8 cellular contexts compared by ENCODE assay signal in the genomic region with DNA sequence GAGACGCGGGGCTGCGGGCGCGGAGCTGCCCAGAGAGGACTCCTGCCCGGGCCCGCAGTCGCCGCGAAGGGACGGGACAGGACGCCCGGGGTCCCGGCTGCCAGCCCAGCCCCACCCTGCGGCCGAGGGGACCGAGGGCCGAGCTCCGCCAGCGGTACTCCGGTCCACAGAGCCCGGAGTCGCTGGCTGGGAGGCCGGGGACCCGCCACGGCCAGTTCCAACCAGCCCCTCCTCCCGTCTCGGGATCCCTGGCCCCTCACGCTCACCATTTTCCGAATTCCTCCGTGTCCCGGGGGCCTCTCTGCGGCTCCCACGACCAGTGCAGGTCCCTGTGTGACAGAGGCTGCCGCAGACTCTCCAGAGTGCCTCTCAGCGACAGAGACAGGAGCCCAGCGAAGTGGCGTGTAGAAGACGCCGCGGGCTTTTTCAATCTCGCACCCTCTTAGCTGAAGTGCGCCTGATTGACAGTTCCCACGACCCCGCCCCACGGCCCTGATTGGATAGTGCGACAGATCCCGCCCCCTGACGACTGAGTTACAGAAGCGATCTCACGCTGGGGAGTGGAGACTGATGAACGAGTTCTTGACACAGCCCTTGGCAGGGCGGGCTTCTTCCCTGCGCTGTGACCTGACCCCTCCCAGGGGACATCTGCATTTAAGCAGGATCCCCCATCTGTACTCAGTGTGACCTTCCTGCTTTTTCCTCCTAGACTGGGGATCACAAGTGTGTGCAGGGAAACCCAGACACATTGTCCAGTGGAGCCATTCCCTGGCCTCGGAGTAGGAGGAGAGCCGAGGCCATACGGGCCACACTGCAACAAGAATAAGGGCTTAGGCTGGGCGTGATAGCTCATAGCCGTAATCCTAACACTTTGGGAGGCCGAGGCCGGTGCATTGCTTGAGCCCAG. TPM values are rescaled to one million over a fixed set of nuclear protein-coding genes. Genes with fewer than 3 reads are reported as not detected.
DNase-seq lines count a peak whose midpoint lies in the region; ATAC-seq and TF ChIP-seq lines count a peak whose summit lies in the region.

No MANE protein-coding gene starts in this region.

- H3K4me1 ChIP-seq in ectodermal cell (ENCODE audit: control insufficient read depth, insufficient read depth, low read length) (no peaks in the 10 kb centered on the region), lower lobe of right lung (peaks cover 17% of the 10 kb centered on the region)

- DNase-seq in NCI-H526 treated with DMSO at 0.1 percent for 48 hours (lab: John Stamatoyannopoulos, UW) (peak; percentile 85), lower lobe of right lung (peak; percentile 94), SIG-M5 (lab: John Stamatoyannopoulos, UW) (no peak)
- DNase-seq in activated CD4-positive, alpha-beta memory T cell treated with anti-CD3 and anti-CD28 coated beads, Interleukin-2, amount 10 ng/mL, durations not matched to agents 7 days and 5 days, result peak; percentile 59
- DNase-seq in stimulated activated CD4-positive, alpha-beta T cell treated with anti-CD3 and anti-CD28 coated beads, Interleukin-4, amount 100 ng/mL, for 4 hours, result peak; percentile 84 to 85

- peak overlapping the region; percentile 72 for H3K4me3 Mint-ChIP-seq in activated CD4-positive, alpha-beta memory T cell treated with anti-CD3 and anti-CD28 coated beads, Interleukin-2, amount 10 ng/mL, durations not matched to agents 7 days and 5 days

- no peaks in the 10 kb centered on the region for H3K36me3 ChIP-seq in ectodermal cell (ENCODE audit: control insufficient read depth, insufficient read depth, low read length)
- H3K36me3 ChIP-seq in lower lobe of right lung, result no peaks in the 10 kb centered on the region

- TF ChIP-seq POLR2A in GM18505 (IDR thresholded peaks at IDR 0.05; ENCODE audit: borderline replicate concordance, extremely low read depth, insufficient read depth, insufficient read length), result peak; percentile 69

- no peak overlapping the region for H3K27ac Mint-ChIP-seq in activated CD4-positive, alpha-beta memory T cell treated with anti-CD3 and anti-CD28 coated beads, Interleukin-2, amount 10 ng/mL, durations not matched to agents 7 days and 5 days

- peaks cover 8% of the 10 kb centered on the region for H3K4me1 Mint-ChIP-seq in activated CD4-positive, alpha-beta memory T cell treated with anti-CD3 and anti-CD28 coated beads, Interleukin-2, amount 10 ng/mL, durations not matched to agents 7 days and 5 days

- 7 to 8% methylated on average over 61 of the region's 61 CpGs for WGBS in ectodermal cell, 2 experiments

- H3K4me3 ChIP-seq in ectodermal cell (ENCODE audit: insufficient read depth, low read depth, low read length) (peak overlapping the region; percentile 50), lower lobe of right lung (peak overlapping the region; percentile 72)

- peaks cover 14% of the 10 kb centered on the region for H3K9me3 Mint-ChIP-seq in activated CD4-positive, alpha-beta memory T cell treated with anti-CD3 and anti-CD28 coated beads, Interleukin-2, amount 10 ng/mL, durations not matched to agents 7 days and 5 days

- peaks cover 2% of the 10 kb centered on the region for H3K36me3 Mint-ChIP-seq in activated CD4-positive, alpha-beta memory T cell treated with anti-CD3 and anti-CD28 coated beads, Interleukin-2, amount 10 ng/mL, durations not matched to agents 7 days and 5 days (ENCODE audit: low read depth)

- ATAC-seq in GM18505 (IDR thresholded peaks at IDR 0.05; ENCODE audit: unreplicated experiment), result peak; percentile 90
- peak; percentile 77 for ATAC-seq in HG03196 (IDR thresholded peaks at IDR 0.05; ENCODE audit: unreplicated experiment)
- ATAC-seq in lower lobe of right lung, result peak; percentile 98 to 99

- peak overlapping the region; percentile 30 for H3K27ac ChIP-seq in ectodermal cell (ENCODE audit: insufficient read depth, low read depth, low read length, poor library complexity, severe bottlenecking)
- H3K27ac ChIP-seq in lower lobe of right lung, result peak overlapping the region; percentile 51

- CTCF ChIA-PET in activated CD4-positive, alpha-beta memory T cell treated with anti-CD3 and anti-CD28 coated beads, Interleukin-2, amount 10 ng/mL, durations not matched to agents 7 days and 5 days (lab: Charles Lee), result no interaction called here

- intact Hi-C loops in lower lobe of right lung (cut with DNase I), result no loop called here

- POLR2A ChIA-PET in activated CD4-positive, alpha-beta memory T cell treated with anti-CD3 and anti-CD28 coated beads, Interleukin-2, amount 10 ng/mL, durations not matched to agents 7 days and 5 days (lab: Charles Lee), result no interaction called here

- TF ChIP-seq CTCF in lower lobe of right lung (IDR thresholded peaks at IDR 0.05), result no peak

- peaks cover 21% of the 10 kb centered on the region for H3K27me3 Mint-ChIP-seq in activated CD4-positive, alpha-beta memory T cell treated with anti-CD3 and anti-CD28 coated beads, Interleukin-2, amount 10 ng/mL, durations not matched to agents 7 days and 5 days

- no peaks in the 10 kb centered on the region for H3K9me3 ChIP-seq in ectodermal cell (ENCODE audit: control insufficient read depth, low read length)
- H3K9me3 ChIP-seq in lower lobe of right lung, result no peaks in the 10 kb centered on the region

- peaks cover 55% of the 10 kb centered on the region for H3K27me3 ChIP-seq in ectodermal cell (ENCODE audit: control insufficient read depth, insufficient read depth, low read length, poor library complexity, severe bottlenecking)
- no peaks in the 10 kb centered on the region for H3K27me3 ChIP-seq in lower lobe of right lung (ENCODE audit: low read depth)

RNA-seq across cellular contexts. Expression of a gene that starts 44.0 kb away (rescaled TPM):
- 1 to 10 TPM; 4.0 to 4.9 TPM for total RNA-seq in activated CD4-positive, alpha-beta memory T cell treated with anti-CD3 and anti-CD28 coated beads, Interleukin-2, amount 10 ng/mL, durations not matched to agents 7 days and 5 days
- polyA plus RNA-seq in ectodermal cell (2013, experiment 1 of 4), result 8.1 TPM
- polyA plus RNA-seq in ectodermal cell (2013, experiment 2 of 4), result 5.8 TPM
- polyA plus RNA-seq in ectodermal cell (2013, experiment 3 of 4), result 6.3 TPM
- polyA plus RNA-seq in ectodermal cell (2013, experiment 4 of 4), result 7.2 TPM
- 5.6 TPM for total RNA-seq in lower lobe of right lung
